Comparison of ENCODE assay signal across 19 cellular contexts in genomic region chr2:231168460-231169139, GRCh38. TPM values are rescaled to one million over a fixed set of nuclear protein-coding genes. Genes with fewer than 3 reads are reported as not detected.
DNase-seq lines count a peak whose midpoint lies in the region; ATAC-seq and TF ChIP-seq lines count a peak whose summit lies in the region.
"Had no signal": no experiment of that assay in that cellular context is flagged by ENCODE, and none has a peak within 500 bp of the region (broad histone marks: within the 10 kb centered on the region; RNA-seq: fewer than 3 reads in every experiment).

No MANE protein-coding gene starts in this region.

- no peak overlapping the region for H3K4me3 Mint-ChIP-seq in activated T-cell treated with anti-CD3 and anti-CD28 coated beads, Interleukin-2, amount 50 U/mL, for 72 hours
- no peak overlapping the region for H3K4me3 Mint-ChIP-seq in dendritic cell treated with granulocyte-macrophage colony-stimulating factor and Interleukin-4, amounts not matched to agents 40 ng/mL and 50 ng/mL, for 4 days
- H3K4me3 Mint-ChIP-seq: immature natural killer cell; T-helper 2 cell treated with Interferon-gamma antibody and Interleukin-4, amounts not matched to agents 5 μg/mL and 100 μg/mL, for 36 hours had no signal

- peaks cover 24% of the 10 kb centered on the region for H3K4me1 Mint-ChIP-seq in activated T-cell treated with anti-CD3 and anti-CD28 coated beads, Interleukin-2, amount 50 U/mL, for 72 hours (ENCODE audit: low read depth)
- H3K4me1 Mint-ChIP-seq in dendritic cell treated with granulocyte-macrophage colony-stimulating factor and Interleukin-4, amounts not matched to agents 40 ng/mL and 50 ng/mL, for 4 days (ENCODE audit: low read depth): peaks cover 20% of the 10 kb centered on the region
- H3K4me1 Mint-ChIP-seq: immature natural killer cell had no signal

- TF ChIP-seq CTCF in NB4 (IDR thresholded peaks at IDR 0.05; ENCODE audit: low read depth, low read length): no peak
- TF ChIP-seq CTCF in smooth muscle cell (IDR thresholded peaks at IDR 0.05; ENCODE audit: borderline replicate concordance, insufficient read depth, poor library complexity, severe bottlenecking): no peak
- TF ChIP-seq CTCF in PC-9 (conservative IDR thresholded peaks at IDR 0.05): no peak

- H3K4me3 ChIP-seq in NB4 (ENCODE audit: low read depth, low read length) (no peak overlapping the region), smooth muscle cell (no peak overlapping the region), PC-9 (no peak overlapping the region)
- H3K4me3 ChIP-seq: pancreas had no signal

- H3K4me2 ChIP-seq in smooth muscle cell: no peak overlapping the region
- no peak overlapping the region for H3K4me2 ChIP-seq in PC-9

- H3K27me3 ChIP-seq in smooth muscle cell (ENCODE audit: low read depth) (no peaks in the 10 kb centered on the region), PC-9 (ENCODE audit: insufficient read depth, low read depth) (no peaks in the 10 kb centered on the region)
- H3K27me3 ChIP-seq: pancreas had no signal

- H3K27ac ChIP-seq in smooth muscle cell (ENCODE audit: low read depth): peak overlapping the region; percentile 73
- H3K27ac ChIP-seq in PC-9: no peak overlapping the region
- H3K27ac ChIP-seq: pancreas, RWPE1 had no signal

- H3K9me3 Mint-ChIP-seq in activated T-cell treated with anti-CD3 and anti-CD28 coated beads, Interleukin-2, amount 50 U/mL, for 72 hours: no peaks in the 10 kb centered on the region
- no peaks in the 10 kb centered on the region for H3K9me3 Mint-ChIP-seq in dendritic cell treated with granulocyte-macrophage colony-stimulating factor and Interleukin-4, amounts not matched to agents 40 ng/mL and 50 ng/mL, for 4 days
- H3K9me3 Mint-ChIP-seq: immature natural killer cell; T-helper 2 cell treated with Interferon-gamma antibody and Interleukin-4, amounts not matched to agents 5 μg/mL and 100 μg/mL, for 36 hours had no signal

- no peak for TF ChIP-seq POLR2A in NB4 (IDR thresholded peaks at IDR 0.05; ENCODE audit: extremely low read depth, insufficient read length)

- peaks cover 8 to 23% of the 10 kb centered on the region in 2 donors for H3K36me3 Mint-ChIP-seq in activated T-cell treated with anti-CD3 and anti-CD28 coated beads, Interleukin-2, amount 50 U/mL, for 72 hours (ENCODE audit: insufficient read depth in 2 of 2)
- H3K36me3 Mint-ChIP-seq in dendritic cell treated with granulocyte-macrophage colony-stimulating factor and Interleukin-4, amounts not matched to agents 40 ng/mL and 50 ng/mL, for 4 days (ENCODE audit: low read depth): peaks cover 90% of the 10 kb centered on the region

- CTCF ChIA-PET in PC-9 (lab: Charles Lee): no interaction called here

- H3K79me2 ChIP-seq in smooth muscle cell (ENCODE audit: low read depth): no peaks in the 10 kb centered on the region
- H3K79me2 ChIP-seq in PC-9 (ENCODE audit: low read depth): no peaks in the 10 kb centered on the region

- intact Hi-C loops in dendritic cell treated with granulocyte-macrophage colony-stimulating factor and Interleukin-4, amounts not matched to agents 40 ng/mL and 50 ng/mL, for 4 days (cut with micrococcal nuclease): no loop called here
- intact Hi-C loops in PC-9 (cut with micrococcal nuclease; ENCODE audit: unreplicated experiment): no loop called here

- POLR2A ChIA-PET in PC-9 (lab: Charles Lee; ENCODE audit: unreplicated experiment): no interaction called here

- peaks cover 4% of the 10 kb centered on the region for H3K36me3 ChIP-seq in smooth muscle cell (ENCODE audit: low read depth)
- H3K36me3 ChIP-seq in PC-9 (ENCODE audit: low read depth): peaks cover 44% of the 10 kb centered on the region

- DNase-seq in activated T-cell treated with anti-CD3 and anti-CD28 coated beads, Interleukin-2, amount 50 U/mL, for 72 hours: no peak
- DNase-seq in activated T-cell treated with anti-CD3 and anti-CD28 coated beads, Interleukin-2, amount 50 U/mL, for 48 hours: no peak
- DNase-seq in NB4 (ENCODE audit: low read depth) (peak; percentile 79), smooth muscle cell (lab: John Stamatoyannopoulos, UW; ENCODE audit: unreplicated experiment) (no peak), NCI-H2196 treated with DMSO at 0.1 percent for 48 hours (lab: John Stamatoyannopoulos, UW; ENCODE audit: unreplicated experiment) (no peak), PC-9 (no peak)
- DNase-seq in stimulated activated naive CD4-positive, alpha-beta T cell (lab: John Stamatoyannopoulos, UW): no peak
- DNase-seq: activated CD4-positive, alpha-beta T cell treated with anti-CD3 and anti-CD28 coated beads, Interleukin-2, amount 50 U/mL, for 4 hours; activated naive CD4-positive, alpha-beta T cell; DMS153; H7; immature natural killer cell; midbrain; NCI-H1930; NCI-H524; pancreas had no signal

- no peaks in the 10 kb centered on the region for H4K20me1 ChIP-seq in smooth muscle cell (ENCODE audit: low read depth)
- H4K20me1 ChIP-seq in PC-9 (ENCODE audit: insufficient read depth): no peaks in the 10 kb centered on the region

- no peaks in the 10 kb centered on the region for H3K9me3 ChIP-seq in smooth muscle cell (replicated peaks; ENCODE audit: low read depth)
- H3K9me3 ChIP-seq in PC-9 (ENCODE audit: insufficient read depth, low read depth): no peaks in the 10 kb centered on the region
- H3K9me3 ChIP-seq: pancreas had no signal

- 74% methylated on average over 4 of the region's 4 CpGs for WGBS in smooth muscle cell (ENCODE audit: low lambda C conversion rate)

- H3K9ac ChIP-seq in smooth muscle cell (ENCODE audit: low read depth): no peak overlapping the region

- H3K9me2 ChIP-seq in PC-9 (ENCODE audit: insufficient read depth): no peaks in the 10 kb centered on the region

- H3F3A ChIP-seq in smooth muscle cell (ENCODE audit: low read depth) (peaks cover 6% of the 10 kb centered on the region), PC-9 (ENCODE audit: insufficient read depth, low read depth) (peaks cover 11% of the 10 kb centered on the region; the same call in 1 of the 2 replicates)

- peak overlapping the region; percentile 52 for H3K27ac Mint-ChIP-seq in activated T-cell treated with anti-CD3 and anti-CD28 coated beads, Interleukin-2, amount 50 U/mL, for 72 hours
- H3K27ac Mint-ChIP-seq in dendritic cell treated with granulocyte-macrophage colony-stimulating factor and Interleukin-4, amounts not matched to agents 40 ng/mL and 50 ng/mL, for 4 days: peak overlapping the region; percentile 62
- H3K27ac Mint-ChIP-seq: T-helper 2 cell treated with Interferon-gamma antibody and Interleukin-4, amounts not matched to agents 5 μg/mL and 100 μg/mL, for 36 hours had no signal

- H3K4me1 ChIP-seq in smooth muscle cell (ENCODE audit: low read depth) (no peaks in the 10 kb centered on the region), PC-9 (replicated peaks; ENCODE audit: insufficient read depth) (no peaks in the 10 kb centered on the region)
- H3K4me1 ChIP-seq: pancreas had no signal

- H2AFZ ChIP-seq in smooth muscle cell (ENCODE audit: low read depth) (no peak overlapping the region), PC-9 (no peak overlapping the region)

- BruUV-seq in PC-9 (replicated peaks; lab: Mats Ljungman, UMichigan): no TSS peak

- ATAC-seq in activated T-cell treated with anti-CD3 and anti-CD28 coated beads, Interleukin-2, amount 50 U/mL, for 72 hours (replicated peaks in 1 of 2): peak in 1 of 2 donors; percentile 9

- H3K27me3 Mint-ChIP-seq in activated T-cell treated with anti-CD3 and anti-CD28 coated beads, Interleukin-2, amount 50 U/mL, for 72 hours (ENCODE audit: low read depth): no peaks in the 10 kb centered on the region
- H3K27me3 Mint-ChIP-seq in dendritic cell treated with granulocyte-macrophage colony-stimulating factor and Interleukin-4, amounts not matched to agents 40 ng/mL and 50 ng/mL, for 4 days: no peaks in the 10 kb centered on the region

RNA-seq across cellular contexts. Expression of gene ARMC9, which starts 29.8 kb away (rescaled TPM):
- total RNA-seq in activated T-cell treated with anti-CD3 and anti-CD28 coated beads, Interleukin-2, amount 50 U/mL, for 72 hours: 1 to 10 TPM; 1.4 to 2.1 TPM
- total RNA-seq in smooth muscle cell (34.7 and 38.6 TPM in 2 replicates), PC-9 (2021) (23.4 and 29.7 TPM in 2 replicates)
- polyA plus RNA-seq in smooth muscle cell: 42.9 and 51.0 TPM in 2 replicates

RNA-seq across cellular contexts. Expression of gene HTR2B, which starts 43.8 kb away (rescaled TPM):
- not detected for total RNA-seq in activated T-cell treated with anti-CD3 and anti-CD28 coated beads, Interleukin-2, amount 50 U/mL, for 72 hours
- total RNA-seq in smooth muscle cell: not detected in 2 replicates
- 0.07 TPM in 1 of 2 replicates, not detected in the other for polyA plus RNA-seq in smooth muscle cell
- not detected in 2 replicates for total RNA-seq in PC-9 (2021)
- total RNA-seq: H7 had no signal
